13 cellular contexts compared by ENCODE assay signal in genomic region chr17:63442549-63443035, GRCh38. TPM values are rescaled to one million over a fixed set of nuclear protein-coding genes. Genes with fewer than 3 reads are reported as not detected.
DNase-seq lines count a peak whose midpoint lies in the region; ATAC-seq, FAIRE-seq and TF ChIP-seq lines count a peak whose summit lies in the region.
"Had no signal": no experiment of that assay in that cellular context is flagged by ENCODE, and none has a peak within 500 bp of the region (broad histone marks: within the 10 kb centered on the region; RNA-seq: fewer than 3 reads in every experiment).

No MANE protein-coding gene starts in this region.

- peaks cover 21 to 50% (median 29%) of the 10 kb centered on the region in 4 donors for H3K4me1 Mint-ChIP-seq in naive thymus-derived CD8-positive, alpha-beta T cell

- H3K79me1 ChIP-seq in IMR-90 (ENCODE audit: low read depth in 1 of 2, low read length in 2 of 2), result no peaks in the 10 kb centered on the region

- no peak overlapping the region for H2BK15ac ChIP-seq in IMR-90 (ENCODE audit: low read depth, low read length)

- no peak overlapping the region for H3K14ac ChIP-seq in IMR-90 (replicated peaks; ENCODE audit: low read depth, low read length)

- no TSS peak for BruUV-seq in IMR-90 (replicated peaks; lab: Mats Ljungman, UMichigan)
- BruUV-seq in GM12878 (replicated peaks; lab: Mats Ljungman, UMichigan), result no TSS peak

- RAD21 ChIA-PET in GM12878 (lab: Charles Lee; ENCODE audit: unreplicated experiment), result interaction anchor here (1.0 to 3.3 kb wide), 3 partner anchors 37 to 169 kb away, joined by 4 to 19 read pairs (median 9); no protein-coding TSS in a partner anchor

- no peaks in the 10 kb centered on the region for H3K9me1 ChIP-seq in IMR-90 (ENCODE audit: insufficient read depth, low read length)

- in situ Hi-C loops in IMR-90 (cut with MboI; ENCODE audit: low sequenced_read_pairs) (no loop called here), GM12878 (cut with MboI) (loop anchor here (25.0 kb wide), 1 partner anchor 395 kb away; the partner anchor contains the start of genes FTSJ3, PSMC5 and SMARCD2)

- no peak overlapping the region for H3K4ac ChIP-seq in IMR-90 (ENCODE audit: low read depth, low read length)

- TF ChIP-seq RAD21 in IMR-90 (IDR thresholded peaks at IDR 0.05; ENCODE audit: low read length), result peak; percentile 18; the same call in 1 of the 2 replicates
- TF ChIP-seq RAD21 in GM12878 (IDR thresholded peaks at IDR 0.05; ENCODE audit: insufficient read depth, low read depth, low read length), result peak; percentile 52

- H2BK20ac ChIP-seq in IMR-90 (ENCODE audit: low read depth, low read length), result no peak overlapping the region

- no peak overlapping the region for H3K18ac ChIP-seq in IMR-90 (ENCODE audit: low read depth, low read length)

- no peak overlapping the region; the same call in 1 of the 2 replicates for H3K23ac ChIP-seq in IMR-90 (ENCODE audit: low read depth, low read length)

- TF ChIP-seq POLR2A in IMR-90 (IDR thresholded peaks at IDR 0.05; ENCODE audit: low read depth, low read length) (no peak), GM12878 (IDR thresholded peaks at IDR 0.05; ENCODE audit: low read depth, low read length) (no peak)

- H3K27ac ChIP-seq in IMR-90 (ENCODE audit: insufficient read depth, low read length), result no peak overlapping the region
- no peak overlapping the region for H3K27ac ChIP-seq in GM12878 (ENCODE audit: control insufficient read depth, insufficient read depth)
- H3K27ac ChIP-seq: 22Rv1, coronary artery, thoracic aorta had no signal

- FAIRE-seq in GM12878 (lab: Jason Lieb, UNC), result no peak
- FAIRE-seq: keratinocyte had no signal

- peaks cover 4% of the 10 kb centered on the region for H3K4me1 ChIP-seq in IMR-90 (ENCODE audit: control insufficient read depth, insufficient read depth, low read length)
- peaks cover 14% of the 10 kb centered on the region for H3K4me1 ChIP-seq in GM12878 (ENCODE audit: control insufficient read depth, insufficient read depth, low read length)

- no peaks in the 10 kb centered on the region for H3K79me2 ChIP-seq in GM12878 (ENCODE audit: control insufficient read depth, insufficient read depth, low read length)

- H4K5ac ChIP-seq in IMR-90 (ENCODE audit: low read depth, low read length), result no peak overlapping the region

- no peaks in the 10 kb centered on the region for H3K9me3 Mint-ChIP-seq in naive thymus-derived CD8-positive, alpha-beta T cell

- POLR2A ChIA-PET in IMR-90 (lab: Charles Lee; ENCODE audit: unreplicated experiment), result no interaction called here
- POLR2A ChIA-PET in GM12878 (lab: Charles Lee), result interaction anchor here (0.5 kb wide), 1 partner anchor 720 kb away, joined by 3 read pairs; no protein-coding TSS in a partner anchor
- POLR2A ChIA-PET in naive thymus-derived CD8-positive, alpha-beta T cell (lab: Charles Lee), result interaction anchor here (1.1 kb wide), 1 partner anchor 36 kb away, joined by 3 read pairs; no protein-coding TSS in a partner anchor

- WGBS in IMR-90 (ENCODE audit: extremely low coverage in 2 of 2, insufficient read length in 1 of 2), 2 experiments, result 100% methylated on average over 3 of the region's 11 CpGs; no CpG with 5 or more reads in 1 of the 2 experiments
- WGBS in GM12878 (ENCODE audit: insufficient coverage, insufficient replicate concordance, low lambda C conversion rate, missing lambda C conversion rate), result 82% methylated on average over 11 of the region's 11 CpGs

- intact Hi-C loops in IMR-90 (cut with micrococcal nuclease), result no loop called here
- intact Hi-C loops in GM12878 (cut with micrococcal nuclease; ENCODE audit: unreplicated experiment), result loop anchor here (5.0 kb wide), 1 partner anchor 35 kb away; the partner anchor contains the start of gene ACE

- TF ChIP-seq EP300 in GM12878 (IDR thresholded peaks at IDR 0.05; ENCODE audit: borderline replicate concordance in 1 of 2, control insufficient read depth in 1 of 2, low read depth in 2 of 2, low read length in 2 of 2), result no peak

- H3K36me3 ChIP-seq in IMR-90 (ENCODE audit: control insufficient read depth, insufficient read depth, low read length) (no peaks in the 10 kb centered on the region), GM12878 (ENCODE audit: control insufficient read depth in 2 of 2, insufficient read depth in 2 of 2, low read length in 1 of 2) (no peaks in the 10 kb centered on the region)
- H3K36me3 ChIP-seq: thoracic aorta had no signal

- ATAC-seq in IMR-90 (ENCODE audit: low read depth) (no peak), GM12878 (peak; percentile 22; the same call in 2 of the 3 replicates), GM21390 (IDR thresholded peaks at IDR 0.05; ENCODE audit: unreplicated experiment) (no peak)
- no peak for ATAC-seq in naive thymus-derived CD8-positive, alpha-beta T cell

- DNase-seq in DMS 273 (lab: John Stamatoyannopoulos, UW; ENCODE audit: unreplicated experiment) (peak; percentile 43), DMS 273 treated with DMSO at 0.1 percent for 48 hours (lab: John Stamatoyannopoulos, UW) (no peak), IMR-90 (no peak), GM12878 (ENCODE audit: low read depth, low spot score) (no peak), NCI-H146 (lab: John Stamatoyannopoulos, UW) (no peak), NCI-H1417 treated with DMSO at 0.1 percent for 48 hours (lab: John Stamatoyannopoulos, UW) (no peak)
- DNase-seq in naive thymus-derived CD8-positive, alpha-beta T cell, result peak in 1 of 10 donors; percentile 60
- DNase-seq: activated CD4-positive, alpha-beta T cell treated with anti-CD3 and anti-CD28 coated beads, Interleukin-2, amount 50 U/mL, for 1 hour had no signal

- H2AFZ ChIP-seq in IMR-90 (replicated peaks; ENCODE audit: low read length, poor library complexity), result no peak overlapping the region
- no peak overlapping the region for H2AFZ ChIP-seq in GM12878 (ENCODE audit: control insufficient read depth, low read depth, low read length)

- H3K4me2 ChIP-seq in IMR-90 (ENCODE audit: low read depth, low read length) (no peak overlapping the region), GM12878 (ENCODE audit: control insufficient read depth, insufficient read depth) (no peak overlapping the region)

- TF ChIP-seq CTCF in IMR-90 (conservative IDR thresholded peaks at IDR 0.05; ENCODE audit: low read depth, low read length) (peak; percentile 25; the same call in 1 of the 2 replicates), GM12878 (IDR thresholded peaks at IDR 0.05 in 2 of 3, conservative IDR thresholded peaks at IDR 0.05 in 1 of 3; ENCODE audit: control insufficient read depth in 2 of 3, extremely low read depth in 1 of 3, insufficient read depth in 1 of 3, low read depth in 3 of 3, low read length in 3 of 3) (peak; percentile 26 to 50 (median 48); a peak in 4 of 6 replicates)

- H2AK9ac ChIP-seq in IMR-90 (replicated peaks; ENCODE audit: low read depth, low read length, poor library complexity), result peak overlapping the region; percentile 42

- H4K8ac ChIP-seq in IMR-90 (ENCODE audit: low read depth in 2 of 2, low read length in 2 of 2), result no peak overlapping the region

- H3K4me3 ChIP-seq in IMR-90 (ENCODE audit: insufficient read depth, low read depth, low read length) (no peak overlapping the region), GM12878 (no peak overlapping the region)
- H3K4me3 ChIP-seq: coronary artery, thoracic aorta had no signal

- H2AK5ac ChIP-seq in IMR-90 (ENCODE audit: low read depth, low read length), result no peak overlapping the region

- no peak overlapping the region for H3K9ac ChIP-seq in IMR-90 (ENCODE audit: low read depth, low read length)
- H3K9ac ChIP-seq in GM12878 (ENCODE audit: control insufficient read depth, insufficient read depth, low read length), result no peak overlapping the region

- H3K27ac Mint-ChIP-seq in naive thymus-derived CD8-positive, alpha-beta T cell, result peak overlapping the region in 8 of 10 donors; percentile 6 to 79 (median 56)

- H3K4me3 Mint-ChIP-seq in naive thymus-derived CD8-positive, alpha-beta T cell, result no peak overlapping the region

- H3K56ac ChIP-seq in IMR-90 (ENCODE audit: extremely low read depth, insufficient read depth, low read length), result no peak overlapping the region

- no peak overlapping the region for H4K91ac ChIP-seq in IMR-90 (ENCODE audit: insufficient read depth, low read depth, low read length)

- H3K9me3 ChIP-seq in IMR-90 (ENCODE audit: control insufficient read depth, insufficient read depth, low read length), result no peaks in the 10 kb centered on the region
- H3K9me3 ChIP-seq in GM12878 (replicated peaks; ENCODE audit: control insufficient read depth, insufficient read depth, low read length), result no peaks in the 10 kb centered on the region
- H3K9me3 ChIP-seq: thoracic aorta had no signal

- SMC1A ChIA-PET in GM12878 (lab: Charles Lee; ENCODE audit: uncharacterized antibody, unreplicated experiment), result interaction anchor here (0.9 to 4.2 kb wide), 5 partner anchors 9 to 170 kb away, joined by 3 to 14 read pairs (median 4); no protein-coding TSS in a partner anchor

- H3K27me3 ChIP-seq in IMR-90 (ENCODE audit: control insufficient read depth, insufficient read depth, low read length) (no peaks in the 10 kb centered on the region), GM12878 (replicated peaks in 1 of 2; ENCODE audit: control insufficient read depth in 2 of 2, insufficient read depth in 2 of 2, low read length in 1 of 2) (no peaks in the 10 kb centered on the region)

- H4K20me1 ChIP-seq in IMR-90 (ENCODE audit: insufficient read depth, low read length), result no peaks in the 10 kb centered on the region
- H4K20me1 ChIP-seq in GM12878 (ENCODE audit: control insufficient read depth, insufficient read depth), result no peaks in the 10 kb centered on the region

- H2BK120ac ChIP-seq in IMR-90 (ENCODE audit: low read depth, low read length), result no peak overlapping the region

- H3K27me3 Mint-ChIP-seq in naive thymus-derived CD8-positive, alpha-beta T cell, result no peaks in the 10 kb centered on the region

- dilution Hi-C loops in IMR-90 (cut with HindIII; ENCODE audit: low sequenced_read_pairs, unreplicated experiment), result no loop called here

- CTCF ChIA-PET in IMR-90 (lab: Yijun Ruan, JAX), result no interaction called here
- CTCF ChIA-PET in GM12878 (lab: Yijun Ruan, JAX), result interaction anchor here (0.7 to 7.7 kb wide), 5 partner anchors 16 to 169 kb away, joined by 3 to 43 read pairs (median 5); no protein-coding TSS in a partner anchor

- no peaks in the 10 kb centered on the region for H3K36me3 Mint-ChIP-seq in naive thymus-derived CD8-positive, alpha-beta T cell

- H2BK5ac ChIP-seq in IMR-90 (ENCODE audit: low read depth, low read length, poor library complexity, severe bottlenecking), result no peak overlapping the region

RNA-seq across cellular contexts. Expression of gene CYB561, which starts 3.5 kb away (rescaled TPM):
- total RNA-seq in IMR-90 (2012; rRNA removed), result 1.1 and 2.5 TPM in 2 replicates
- 3.0 and 3.8 TPM in 2 replicates for polyA plus RNA-seq in IMR-90 (2012; rRNA removed)
- polyA plus RNA-seq in IMR-90 (2012; cell fraction: cytosol; rRNA removed), result 1.8 and 5.0 TPM in 2 replicates
- polyA plus RNA-seq in IMR-90 (2012; cell fraction: nucleus; rRNA removed; ENCODE audit: low replicate concordance), result 2.9 and 8.1 TPM in 2 replicates
- total RNA-seq in GM12878 (2013; cell fraction: nucleolus; rRNA removed), result 4.3 and 9.8 TPM in 2 replicates
- 2.8 and 2.9 TPM in 2 replicates for total RNA-seq in GM12878 (2014; rRNA removed)
- 1.4 and 1.6 TPM in 2 replicates for total RNA-seq in GM12878 (2014; rRNA removed; fragmentation: Illumina TruSeq; extraction: Trizol)
- 3.3 and 4.2 TPM in 2 replicates for total RNA-seq in GM12878 (2021)
- 1.7 TPM for polyA plus RNA-seq in GM12878 (2011; ENCODE audit: low read depth)
- polyA plus RNA-seq in GM12878 (2011; rRNA removed), result 1.1 and 1.9 TPM in 2 replicates
- 1.9 and 2.6 TPM in 2 replicates for polyA plus RNA-seq in GM12878 (2011; cell fraction: cytosol; rRNA removed)
- polyA plus RNA-seq in GM12878 (2011; cell fraction: nucleus; rRNA removed), result 1.8 and 2.1 TPM in 2 replicates
- 2.1 and 3.6 TPM in 2 replicates for polyA plus RNA-seq in GM12878 (2012)
- 1.3 and 2.0 TPM in 2 replicates for polyA plus RNA-seq in GM12878 (2014; fragmentation: Illumina TruSeq; extraction: Trizol)
- under 1 TPM; 0.52 to 0.93 TPM for polyA plus RNA-seq in GM12878 (2014; fragmentation: Nextera tagmentation; extraction: Ambion mirVana)
- polyA plus RNA-seq in GM12878 (2014; rRNA removed), result 4.8 and 6.9 TPM in 2 replicates
- 1 to 10 TPM; 3.3 TPM for polyA plus RNA-seq in GM12878 (2016; fragmentation: Nextera tagmentation; extraction: Ambion mirVana)
- 2.6 and 2.7 TPM in 2 replicates for polyA minus RNA-seq in GM12878 (2011; rRNA and poly(A)+ RNA removed)
- polyA minus RNA-seq in GM12878 (2011; cell fraction: cytosol; rRNA and poly(A)+ RNA removed), result 0.62 and 0.94 TPM in 2 replicates
- polyA minus RNA-seq in GM12878 (2011; cell fraction: nucleus; rRNA and poly(A)+ RNA removed), result 0.85 and 2.2 TPM in 2 replicates
- 1 to 10 TPM; 6.0 to 6.3 TPM for total RNA-seq in naive thymus-derived CD8-positive, alpha-beta T cell
- 10 to 100 TPM in 1 of 3 donors, 1 to 10 TPM in 2; 1.2 to 10.3 (median 3.0) TPM for polyA plus RNA-seq in naive thymus-derived CD8-positive, alpha-beta T cell

RNA-seq across cellular contexts. Expression of gene ACE, which starts 34.3 kb away (rescaled TPM):
- 1.4 TPM in 2 replicates for total RNA-seq in IMR-90 (2012; rRNA removed)
- 3.5 and 5.8 TPM in 2 replicates for polyA plus RNA-seq in IMR-90 (2012; rRNA removed)
- polyA plus RNA-seq in IMR-90 (2012; cell fraction: cytosol; rRNA removed), result 4.0 and 5.5 TPM in 2 replicates
- polyA plus RNA-seq in IMR-90 (2012; cell fraction: nucleus; rRNA removed; ENCODE audit: low replicate concordance), result 10.1 and 21.1 TPM in 2 replicates
- 0.52 TPM in 1 of 2 replicates, not detected in the other for total RNA-seq in GM12878 (2013; cell fraction: nucleolus; rRNA removed)
- not detected in 2 replicates for total RNA-seq in GM12878 (2014; rRNA removed)
- total RNA-seq in GM12878 (2014; rRNA removed; fragmentation: Illumina TruSeq; extraction: Trizol), result not detected in 2 replicates
- 0.08 and 0.46 TPM in 2 replicates for total RNA-seq in GM12878 (2021)
- polyA plus RNA-seq in GM12878 (2011; ENCODE audit: low read depth), result not detected
- not detected in 2 replicates for polyA plus RNA-seq in GM12878 (2011; rRNA removed)
- polyA plus RNA-seq in GM12878 (2011; cell fraction: cytosol; rRNA removed), result not detected in 2 replicates
- 0.10 TPM in 1 of 2 replicates, not detected in the other for polyA plus RNA-seq in GM12878 (2011; cell fraction: nucleus; rRNA removed)
- polyA plus RNA-seq in GM12878 (2012), result 0.22 TPM in 1 of 2 replicates, not detected in the other
- not detected in 2 replicates for polyA plus RNA-seq in GM12878 (2014; fragmentation: Illumina TruSeq; extraction: Trizol)
- not detected for polyA plus RNA-seq in GM12878 (2014; fragmentation: Nextera tagmentation; extraction: Ambion mirVana)
- polyA plus RNA-seq in GM12878 (2014; rRNA removed), result 0.03 TPM in 1 of 2 replicates, not detected in the other
- not detected for polyA plus RNA-seq in GM12878 (2016; fragmentation: Nextera tagmentation; extraction: Ambion mirVana)
- polyA minus RNA-seq in GM12878 (2011; rRNA and poly(A)+ RNA removed), result not detected in 2 replicates
- polyA minus RNA-seq in GM12878 (2011; cell fraction: cytosol; rRNA and poly(A)+ RNA removed), result not detected in 2 replicates
- polyA minus RNA-seq in GM12878 (2011; cell fraction: nucleus; rRNA and poly(A)+ RNA removed), result not detected in 2 replicates
- total RNA-seq in naive thymus-derived CD8-positive, alpha-beta T cell, result 1 to 10 TPM; 1.2 to 1.9 TPM
- under 1 TPM in 1 of 3 donors, not detected in 2; 0.15 TPM for polyA plus RNA-seq in naive thymus-derived CD8-positive, alpha-beta T cell
